1 cellular context compared by ENCODE assay signal in genomic region chr14:22560638-22561365, GRCh38.
A peak's percentile ranks its signal among the peaks of the same experiment; 100 is the strongest.
TF ChIP-seq lines count a peak whose summit lies in the region.

No MANE protein-coding gene starts in this region.

TF ChIP-seq in HepG2, 621 proteins besides CTCF, POLR2A, EP300 and RAD21 (continued from another document and continues in another):
- no peak for TF ChIP-seq ZNF318 (CRISPR knock-in tag; IDR thresholded peaks at IDR 0.05)
- TF ChIP-seq ZNF777 (CRISPR knock-in tag; IDR thresholded peaks at IDR 0.05), result no peak
- TF ChIP-seq ARNT2 (CRISPR knock-in tag; IDR thresholded peaks at IDR 0.05; ENCODE audit: low read depth), result no peak
- TF ChIP-seq ZNF496 (CRISPR knock-in tag; IDR thresholded peaks at IDR 0.05; ENCODE audit: insufficient replicate concordance), result no peak
- no peak for TF ChIP-seq ZNF550 (CRISPR knock-in tag; IDR thresholded peaks at IDR 0.05; ENCODE audit: borderline replicate concordance)
- no peak for TF ChIP-seq ATAD3A (CRISPR knock-in tag; IDR thresholded peaks at IDR 0.05)
- TF ChIP-seq NFE2L2 (IDR thresholded peaks at IDR 0.05; ENCODE audit: low read length), result no peak
- no peak for TF ChIP-seq CEBPB (IDR thresholded peaks at IDR 0.05; ENCODE audit: borderline replicate concordance, low read depth, low read length)
- TF ChIP-seq ZBTB37 (CRISPR knock-in tag; IDR thresholded peaks at IDR 0.05), result no peak
- no peak for TF ChIP-seq XRCC5 (optimal IDR thresholded peaks at IDR 0.05; ENCODE audit: low read length)
- TF ChIP-seq TOE1 (CRISPR knock-in tag; IDR thresholded peaks at IDR 0.05), result no peak
- TF ChIP-seq ZNF7 (CRISPR knock-in tag; IDR thresholded peaks at IDR 0.05), result no peak
- TF ChIP-seq GMEB1 (CRISPR knock-in tag; IDR thresholded peaks at IDR 0.05; ENCODE audit: borderline replicate concordance), result no peak; the same call in 1 of the 2 replicates
- TF ChIP-seq ZNF460 (CRISPR knock-in tag; IDR thresholded peaks at IDR 0.05; ENCODE audit: borderline replicate concordance), result no peak
- no peak for TF ChIP-seq JDP2 (CRISPR knock-in tag; IDR thresholded peaks at IDR 0.05; ENCODE audit: borderline replicate concordance)
- TF ChIP-seq SP140L (CRISPR knock-in tag; IDR thresholded peaks at IDR 0.05; ENCODE audit: borderline replicate concordance), result peak; percentile 73; the same call in 1 of the 2 replicates
- TF ChIP-seq ZEB1 (IDR thresholded peaks at IDR 0.05; ENCODE audit: insufficient replicate concordance, low read depth), result peak; percentile 53
- no peak for TF ChIP-seq ZNF333 (CRISPR knock-in tag; IDR thresholded peaks at IDR 0.05; ENCODE audit: borderline replicate concordance)
- TF ChIP-seq TFE3 (CRISPR knock-in tag; IDR thresholded peaks at IDR 0.05), result peak; percentile 49; the same call in 1 of the 2 replicates
- no peak for TF ChIP-seq SYNCRIP (IDR thresholded peaks at IDR 0.05; ENCODE audit: insufficient read depth, low read depth, low read length)
- peak; percentile 80; the same call in 1 of the 2 replicates for TF ChIP-seq BRF2 (CRISPR knock-in tag; IDR thresholded peaks at IDR 0.05)
- TF ChIP-seq THAP11 (CRISPR knock-in tag; IDR thresholded peaks at IDR 0.05), result no peak
- no peak; the same call in 1 of the 2 replicates for TF ChIP-seq EED (CRISPR knock-in tag; IDR thresholded peaks at IDR 0.05)
- 0 out of 2 replicates have a peak, but pooled peaks have one; percentile 43 for TF ChIP-seq ZBTB42 (CRISPR knock-in tag; IDR thresholded peaks at IDR 0.05)
- TF ChIP-seq YEATS2 (CRISPR knock-in tag; IDR thresholded peaks at IDR 0.05; ENCODE audit: borderline replicate concordance), result peak; percentile 68
- TF ChIP-seq HNRNPUL1 (IDR thresholded peaks at IDR 0.05; ENCODE audit: low read depth, low read length), result no peak
- TF ChIP-seq CC2D1A (CRISPR knock-in tag; IDR thresholded peaks at IDR 0.05), result peak; percentile 89; the same call in 1 of the 2 replicates
- no peak for TF ChIP-seq ZNF121 (CRISPR knock-in tag; IDR thresholded peaks at IDR 0.05)
- no peak for TF ChIP-seq ZNF782 (CRISPR knock-in tag; IDR thresholded peaks at IDR 0.05; ENCODE audit: borderline replicate concordance)
- TF ChIP-seq SALL2 (CRISPR knock-in tag; IDR thresholded peaks at IDR 0.05), result no peak
- no peak for TF ChIP-seq ATRX (CRISPR knock-in tag; IDR thresholded peaks at IDR 0.05; ENCODE audit: borderline replicate concordance)
- TF ChIP-seq CHD4 (IDR thresholded peaks at IDR 0.05; ENCODE audit: borderline replicate concordance, low read length), result no peak; the same call in 1 of the 2 replicates
- TF ChIP-seq POGZ (CRISPR knock-in tag; IDR thresholded peaks at IDR 0.05), result no peak; the same call in 1 of the 2 replicates
- TF ChIP-seq SNAI1 (CRISPR knock-in tag; IDR thresholded peaks at IDR 0.05; ENCODE audit: borderline replicate concordance), result no peak
- peak; percentile 31; the same call in 1 of the 2 replicates for TF ChIP-seq NCOR1 (IDR thresholded peaks at IDR 0.05; ENCODE audit: borderline replicate concordance, low read length)
- no peak for TF ChIP-seq ZNF703 (CRISPR knock-in tag; IDR thresholded peaks at IDR 0.05; ENCODE audit: borderline replicate concordance)
- TF ChIP-seq MYNN (CRISPR knock-in tag; IDR thresholded peaks at IDR 0.05; ENCODE audit: low read depth), result no peak
- TF ChIP-seq AGO1 (IDR thresholded peaks at IDR 0.05; ENCODE audit: low read depth, low read length, poor library complexity, severe bottlenecking), result no peak
- TF ChIP-seq TIGD3 (CRISPR knock-in tag; IDR thresholded peaks at IDR 0.05; ENCODE audit: borderline replicate concordance), result peak; percentile 91; the same call in 1 of the 2 replicates
- TF ChIP-seq CCAR2 (optimal IDR thresholded peaks at IDR 0.05; ENCODE audit: low read depth, low read length), result no peak
- TF ChIP-seq PATZ1 (CRISPR knock-in tag; IDR thresholded peaks at IDR 0.05), result no peak
- no peak for TF ChIP-seq NPAS2 (CRISPR knock-in tag; IDR thresholded peaks at IDR 0.05; ENCODE audit: borderline replicate concordance)
- peak; percentile 82 for TF ChIP-seq RXRB (CRISPR knock-in tag; IDR thresholded peaks at IDR 0.05; ENCODE audit: borderline replicate concordance)
- no peak for TF ChIP-seq FOXO4 (CRISPR knock-in tag; conservative IDR thresholded peaks at IDR 0.05)
- TF ChIP-seq IRF1 (CRISPR knock-in tag; IDR thresholded peaks at IDR 0.05; ENCODE audit: low read depth), result no peak
